In the genomic region with DNA sequence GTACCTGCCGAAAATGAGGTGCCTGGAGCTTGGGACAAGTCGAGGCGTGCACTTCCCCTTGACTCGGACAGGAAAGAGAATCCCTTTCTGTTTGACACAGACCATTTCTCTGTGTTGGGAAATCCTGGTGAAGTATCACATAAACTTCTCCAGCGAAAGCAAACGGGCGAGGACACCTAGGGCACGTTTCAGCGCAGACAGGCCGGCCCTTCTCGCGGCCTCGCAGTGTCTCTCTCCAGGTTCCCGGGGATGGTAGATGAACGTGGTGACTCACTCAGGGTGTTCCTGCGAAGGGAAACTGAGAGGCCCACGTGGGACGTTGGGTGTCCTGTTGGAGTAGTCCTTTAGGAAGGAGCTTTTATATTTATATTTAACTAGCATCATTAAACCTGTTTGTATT, we compare ENCODE assay signal across 10 cellular contexts. TPM values are rescaled to one million over a fixed set of nuclear protein-coding genes. Genes with fewer than 3 reads are reported as not detected.
DNase-seq lines count a peak whose midpoint lies in the region; TF ChIP-seq lines count a peak whose summit lies in the region.
"Had no signal": no experiment of that assay in that cellular context is flagged by ENCODE, and none has a peak within 500 bp of the region (broad histone marks: within the 10 kb centered on the region; RNA-seq: fewer than 3 reads in every experiment).

No MANE protein-coding gene starts in this region.

- peaks cover 43% of the 10 kb centered on the region for H3K79me2 ChIP-seq in PC-9 (ENCODE audit: low read depth)

- peaks cover 22% of the 10 kb centered on the region for H3K4me1 Mint-ChIP-seq in progenitor cell of endocrine pancreas (ENCODE audit: low read depth)

- peaks cover 42% of the 10 kb centered on the region for H3K4me1 ChIP-seq in PC-9 (replicated peaks; ENCODE audit: insufficient read depth)

- peak overlapping the region; percentile 100 for H3K27ac ChIP-seq in PC-9

- no peaks in the 10 kb centered on the region for H4K20me1 ChIP-seq in PC-9 (ENCODE audit: insufficient read depth)

- peak overlapping the region; percentile 3; the same call in 1 of the 2 replicates for H2AFZ ChIP-seq in PC-9

- CTCF ChIA-PET in PC-9 (lab: Charles Lee): interaction anchor here (0.6 to 1.9 kb wide), 6 partner anchors 9 to 95 kb away, joined by 3 to 6 read pairs (median 4); no protein-coding TSS in a partner anchor

- H3K9me3 Mint-ChIP-seq in progenitor cell of endocrine pancreas (ENCODE audit: low read depth): no peaks in the 10 kb centered on the region

- no peaks in the 10 kb centered on the region for H3K9me2 ChIP-seq in PC-9 (ENCODE audit: insufficient read depth)

- no peak overlapping the region for H3K4me3 Mint-ChIP-seq in progenitor cell of endocrine pancreas (ENCODE audit: low read depth)

- BruUV-seq in PC-9 (replicated peaks; lab: Mats Ljungman, UMichigan): no TSS peak

- H3K4me2 ChIP-seq in PC-9: peak overlapping the region; percentile 93

- no peaks in the 10 kb centered on the region for H3K9me3 ChIP-seq in PC-9 (ENCODE audit: insufficient read depth, low read depth)

- H3F3A ChIP-seq in PC-9 (ENCODE audit: insufficient read depth, low read depth): peaks cover 26% of the 10 kb centered on the region

- no peaks in the 10 kb centered on the region for H3K27me3 ChIP-seq in PC-9 (ENCODE audit: insufficient read depth, low read depth)

- POLR2A ChIA-PET in PC-9 (lab: Charles Lee; ENCODE audit: unreplicated experiment): interaction anchor here (0.6 to 1.0 kb wide), 2 partner anchors 13 to 20 kb away, joined by 4 to 5 read pairs; no protein-coding TSS in a partner anchor

- peaks cover 1% of the 10 kb centered on the region for H3K36me3 Mint-ChIP-seq in progenitor cell of endocrine pancreas (ENCODE audit: insufficient read depth)

- no peaks in the 10 kb centered on the region for H3K36me3 ChIP-seq in PC-9 (ENCODE audit: low read depth)

- intact Hi-C loops in PC-9 (cut with micrococcal nuclease; ENCODE audit: unreplicated experiment): loop anchor here (1.0 kb wide), 2 partner anchors 13 to 38 kb away; no protein-coding TSS in a partner anchor

- peak overlapping the region; percentile 73 for H3K27ac Mint-ChIP-seq in progenitor cell of endocrine pancreas

- peak overlapping the region; percentile 54; the same call in 1 of the 2 replicates for H3K4me3 ChIP-seq in PC-9

- no peaks in the 10 kb centered on the region for H3K27me3 Mint-ChIP-seq in progenitor cell of endocrine pancreas

- TF ChIP-seq CTCF in PC-9 (conservative IDR thresholded peaks at IDR 0.05) (no peak), progenitor cell of endocrine pancreas (IDR thresholded peaks at IDR 0.05; ENCODE audit: unreplicated experiment) (no peak)

- DNase-seq in ELF-1 (ENCODE audit: low read depth, low spot score): peak; percentile 58
- peak; percentile 64 to 81 for DNase-seq in PC-9
- peak; percentile 41 for DNase-seq in fibroblast of gingiva (ENCODE audit: low read depth)
- DNase-seq in progenitor cell of endocrine pancreas (ENCODE audit: low spot score, unreplicated experiment): no peak
- no peak for DNase-seq in RPMI8226
- no peak for DNase-seq in GM19238 (ENCODE audit: insufficient read length, low spot score)
- DNase-seq in activated T-cell treated with anti-CD3 and anti-CD28 coated beads, Interleukin-2, amount 50 U/mL, for 48 hours: no peak
- DNase-seq in activated CD4-positive, alpha-beta T cell treated with anti-CD3 and anti-CD28 coated beads for 48 hours: no peak
- DNase-seq: activated T-cell treated with anti-CD3 and anti-CD28 coated beads for 4 hours had no signal

RNA-seq across cellular contexts. Expression of a gene that starts 36.3 kb away (rescaled TPM):
- total RNA-seq in PC-9 (2021) (0.35 and 0.44 TPM in 2 replicates), progenitor cell of endocrine pancreas (0.07 and 0.11 TPM in 2 replicates)
- total RNA-seq: renal cortical epithelial cell had no signal

Comparison
In these comparisons a context has a peak if more than half of its experiments do, and no peak if none do; other contexts are left out.
1. DNase-seq: peak in ELF-1 (single experiment), PC-9 (2 of 2) and fibroblast of gingiva (single experiment); none in progenitor cell of endocrine pancreas (single experiment), RPMI8226 (single experiment), GM19238 (single experiment), activated T-cell treated with anti-CD3 and anti-CD28 coated beads, Interleukin-2, amount 50 U/mL, for 48 hours (0 of 2) and activated CD4-positive, alpha-beta T cell treated with anti-CD3 and anti-CD28 coated beads for 48 hours (single experiment).